In genomic region chr17:18258356-18259038, GRCh38 we compare ENCODE assay signal across 8 cellular contexts. TPM values are rescaled to one million over a fixed set of nuclear protein-coding genes. Genes with fewer than 3 reads are reported as not detected.
A peak's percentile ranks its signal among the peaks of the same experiment; 100 is the strongest.
DNase-seq lines count a peak whose midpoint lies in the region; ATAC-seq and TF ChIP-seq lines count a peak whose summit lies in the region.

FLII (minus strand) TSS chr17:18258738; CDS start chr17:18258690, 48 bp downstream.

- BruUV-seq in A673 (replicated peaks; lab: Mats Ljungman, UMichigan) = no TSS peak

- peak; percentile 28 for ATAC-seq in GM18867 (IDR thresholded peaks at IDR 0.05; ENCODE audit: unreplicated experiment)

- intact Hi-C loops in A673 (cut with micrococcal nuclease; ENCODE audit: unreplicated experiment) = no loop called here
- intact Hi-C loops in colonic mucosa (cut with DNase I) = no loop called here

- H3K36me3 ChIP-seq in A673 (ENCODE audit: insufficient read depth, low read length, poor library complexity, severe bottlenecking) = peaks cover 22% of the 10 kb centered on the region
- peaks cover 36% of the 10 kb centered on the region for H3K36me3 ChIP-seq in KOPT-K1 (ENCODE audit: insufficient read depth, low read length)
- peaks cover 17% of the 10 kb centered on the region for H3K36me3 ChIP-seq in colonic mucosa

- peak within 1 kb of the TSS; percentile 97 for H3K4me3 ChIP-seq in A673 (ENCODE audit: low read depth, low read length, poor library complexity, severe bottlenecking)
- peak within 1 kb of the TSS; percentile 100 for H3K4me3 ChIP-seq in colonic mucosa

- H3K9me3 ChIP-seq in A673 (ENCODE audit: low read depth, low read length, poor library complexity, severe bottlenecking) (no peaks in the 10 kb centered on the region), KOPT-K1 (ENCODE audit: insufficient read depth, low read length, poor library complexity, severe bottlenecking) (no peaks in the 10 kb centered on the region), colonic mucosa (no peaks in the 10 kb centered on the region)

- TF ChIP-seq CTCF in A673 (conservative IDR thresholded peaks at IDR 0.05; ENCODE audit: low read depth, low read length) = no peak
- no peak for TF ChIP-seq CTCF in colonic mucosa (IDR thresholded peaks at IDR 0.05)

- CTCF ChIA-PET in A673 (lab: Charles Lee) = no interaction called here

- no peaks in the 10 kb centered on the region for H3K27me3 ChIP-seq in A673 (replicated peaks; ENCODE audit: insufficient read depth, low read depth, low read length, poor library complexity)
- H3K27me3 ChIP-seq in colonic mucosa = no peaks in the 10 kb centered on the region

- H3K9ac ChIP-seq in colonic mucosa (ENCODE audit: low read depth in 2 of 2, low read length in 2 of 2) = peak within 1 kb of the TSS; percentile 90 to 99

- DNase-seq in A673 (ENCODE audit: low spot score) = peak; percentile 45
- DNase-seq in activated CD4-positive, alpha-beta T cell treated with anti-CD3 and anti-CD28 coated beads for 4 hours = peak; percentile 49 to 50
- DNase-seq in colonic mucosa = peak; percentile 68
- peak; percentile 62 for DNase-seq in kidney tubule cell (ENCODE audit: low spot score)
- peak; percentile 40 to 54 for DNase-seq in stimulated activated CD4-positive, alpha-beta T cell treated with anti-CD3 and anti-CD28 coated beads, Interleukin-15, amount 100 ng/mL, for 1 hour (ENCODE audit: low read depth in 1 of 2, low spot score in 1 of 2)
- no peak for DNase-seq in DMS114 treated with DMSO at 0.1 percent for 48 hours (lab: John Stamatoyannopoulos, UW; ENCODE audit: unreplicated experiment)

- H3K4me1 ChIP-seq in A673 (ENCODE audit: insufficient read depth, low read length, poor library complexity, severe bottlenecking) = peaks cover 4% of the 10 kb centered on the region
- peaks cover 19% of the 10 kb centered on the region for H3K4me1 ChIP-seq in colonic mucosa

- POLR2A ChIA-PET in A673 (lab: Charles Lee; ENCODE audit: low non-redundant PET) = no interaction called here

- H3K27ac ChIP-seq in A673 (ENCODE audit: low read depth, low read length, poor library complexity, severe bottlenecking) (peak within 1 kb of the TSS; percentile 92), KOPT-K1 (ENCODE audit: low read depth, low read length, poor library complexity, severe bottlenecking) (peak within 1 kb of the TSS; percentile 80), colonic mucosa (peak within 1 kb of the TSS; percentile 99)

RNA-seq across cellular contexts. Expression of gene FLII, which starts in this region (rescaled TPM):
- total RNA-seq in A673 (2021) = 169 and 200 TPM in 2 replicates
- total RNA-seq in colonic mucosa = 100 to 1,000 TPM; 263 to 293 TPM
